In genomic region chr18:62425465-62426190, GRCh38 we compare ENCODE assay signal across 8 cellular contexts.
A peak's percentile ranks its signal among the peaks of the same experiment; 100 is the strongest.
DNase-seq lines count a peak whose midpoint lies in the region; ATAC-seq and TF ChIP-seq lines count a peak whose summit lies in the region.

No MANE protein-coding gene starts in this region.

- CTCF ChIA-PET in mammary epithelial cell (lab: Charles Lee; ENCODE audit: low non-redundant PET) = no interaction called here

- BruUV-seq in mammary epithelial cell (replicated peaks; lab: Mats Ljungman, UMichigan) = no TSS peak

- WGBS in mammary epithelial cell (ENCODE audit: low coverage, missing lambda C conversion rate) = 2% methylated on average over 13 of the region's 14 CpGs

- dilution Hi-C loops in mammary epithelial cell (cut with HindIII; ENCODE audit: low sequenced_read_pairs) = no loop called here

- peak overlapping the region; percentile 85 for H2AFZ ChIP-seq in mammary epithelial cell (ENCODE audit: low read depth, low read length)

- H3K9ac ChIP-seq in mammary epithelial cell (ENCODE audit: insufficient read depth, low read length) = peak overlapping the region; percentile 39

- H3K79me2 ChIP-seq in DOHH2 (ENCODE audit: control insufficient read depth, low read length) (no peaks in the 10 kb centered on the region), mammary epithelial cell (ENCODE audit: insufficient read depth, low read length) (no peaks in the 10 kb centered on the region)

- TF ChIP-seq CTCF in DOHH2 (IDR thresholded peaks at IDR 0.05; ENCODE audit: low read depth, low read length, poor library complexity, severe bottlenecking) (peak; percentile 81), mammary epithelial cell (conservative IDR thresholded peaks at IDR 0.05 in 1 of 2, IDR thresholded peaks at IDR 0.05 in 1 of 2; ENCODE audit: extremely low read depth in 1 of 2, insufficient read depth in 1 of 2, low read depth in 1 of 2, low read length in 2 of 2) (peak; percentile 83 to 91)

- ATAC-seq in HG02981 (IDR thresholded peaks at IDR 0.05; ENCODE audit: unreplicated experiment) (peak; percentile 55), sciatic nerve (peak; percentile 96), GM18519 (IDR thresholded peaks at IDR 0.05; ENCODE audit: low FRiP score, unreplicated experiment) (no peak)

- H3K9me3 ChIP-seq in DOHH2 (ENCODE audit: control insufficient read depth, insufficient read depth, low read length) (no peaks in the 10 kb centered on the region), mammary epithelial cell (replicated peaks; ENCODE audit: insufficient read depth, low read length) (no peaks in the 10 kb centered on the region)

- in situ Hi-C loops in mammary epithelial cell (cut with MboI; ENCODE audit: low sequenced_read_pairs in 2 of 2) = no loop called here

- H3K4me1 ChIP-seq in DOHH2 (ENCODE audit: control insufficient read depth, low read length) (peaks cover 4% of the 10 kb centered on the region), mammary epithelial cell (ENCODE audit: insufficient read depth, low read length) (peaks cover 12% of the 10 kb centered on the region)

- H3K4me3 ChIP-seq in DOHH2 (ENCODE audit: low read length) = no peak overlapping the region
- peak overlapping the region in 2 of 3 experiments; percentile 1 to 9 for H3K4me3 ChIP-seq in mammary epithelial cell (replicated peaks in 1 of 3; ENCODE audit: insufficient read depth in 1 of 3, low read depth in 2 of 3, low read length in 3 of 3)
- H3K4me3 ChIP-seq in iPS-11a (ENCODE audit: low read depth, low read length) = peak overlapping the region; percentile 21

- H3K27me3 ChIP-seq in DOHH2 (ENCODE audit: control insufficient read depth, low read length) (peaks cover 3% of the 10 kb centered on the region; the same call in 1 of the 2 replicates), mammary epithelial cell (ENCODE audit: insufficient read depth, low read length) (no peaks in the 10 kb centered on the region)

- H3K4me2 ChIP-seq in DOHH2 (ENCODE audit: low read length) (0 out of 2 replicates have a peak overlapping the region, but pooled peaks have one; percentile 5), mammary epithelial cell (ENCODE audit: insufficient read depth, low read depth, low read length) (peak overlapping the region; percentile 68)

- H4K20me1 ChIP-seq in DOHH2 (ENCODE audit: control insufficient read depth, insufficient read depth, low read depth, low read length) = no peaks in the 10 kb centered on the region
- no peaks in the 10 kb centered on the region for H4K20me1 ChIP-seq in mammary epithelial cell (ENCODE audit: insufficient read depth, low read length)

- no peaks in the 10 kb centered on the region for H3K36me3 ChIP-seq in DOHH2 (ENCODE audit: control insufficient read depth, low read length)
- no peaks in the 10 kb centered on the region for H3K36me3 ChIP-seq in mammary epithelial cell (ENCODE audit: insufficient read depth, low read length)

- H3K9me2 ChIP-seq in DOHH2 (replicated peaks; ENCODE audit: control insufficient read depth, low read length) = no peaks in the 10 kb centered on the region

- H3K27ac ChIP-seq in DOHH2 (ENCODE audit: low read depth, low read length) = no peak overlapping the region
- peak overlapping the region; percentile 41 for H3K27ac ChIP-seq in mammary epithelial cell (ENCODE audit: insufficient read depth, low read depth, low read length)

- no peaks in the 10 kb centered on the region for H3F3A ChIP-seq in DOHH2 (ENCODE audit: control insufficient read depth, insufficient read depth)

- intact Hi-C loops in mammary epithelial cell (cut with micrococcal nuclease) = loop anchor here (1.0 to 5.0 kb wide), 7 partner anchors 60 to 557 kb away; partner anchors contain the start of genes PHLPP1, TNFRSF11A and ZCCHC2
- intact Hi-C loops in sciatic nerve (cut with DNase I) = loop anchor here (5.0 kb wide), 1 partner anchor 162 kb away; no protein-coding TSS in a partner anchor

- DNase-seq in NCI-H2171 (lab: John Stamatoyannopoulos, UW) = peak; percentile 80
- peak; percentile 45 for DNase-seq in UCSD-AML1 (lab: John Stamatoyannopoulos, UW; ENCODE audit: unreplicated experiment)
- peak; percentile 93 for DNase-seq in mammary epithelial cell
- peak; percentile 80 for DNase-seq in sciatic nerve (ENCODE audit: low spot score)
